26 cellular contexts compared by ENCODE assay signal in the genomic region with DNA sequence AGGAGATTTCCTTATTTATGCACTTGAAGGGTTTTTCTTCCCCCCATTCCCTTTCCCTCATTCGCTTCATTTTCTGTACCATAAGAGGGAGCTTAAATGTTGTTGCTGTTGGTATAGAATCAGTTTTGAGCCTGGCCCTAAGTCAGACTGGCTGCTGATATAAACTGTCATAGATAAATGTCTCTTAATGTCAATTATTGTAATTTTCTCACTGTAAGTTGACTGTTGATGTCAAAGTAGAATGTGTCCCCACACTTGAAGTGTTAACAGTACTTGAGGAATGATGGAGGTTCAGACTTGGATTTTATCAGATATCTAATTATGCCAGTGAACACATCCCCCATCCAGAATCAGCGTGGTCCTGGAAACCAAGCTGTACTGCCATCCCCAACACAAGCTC.
"Had no signal": no experiment of that assay in that cellular context is flagged by ENCODE, and none has a peak within 500 bp of the region (broad histone marks: within the 10 kb centered on the region; RNA-seq: fewer than 3 reads in every experiment).

No MANE protein-coding gene starts in this region.

- ATAC-seq: stimulated activated effector memory CD8-positive, alpha-beta T cell treated with anti-CD3 and anti-CD28 coated beads, Interleukin-12 subunit alpha, Interleukin-12 subunit beta, amount 100 ng/mL, for 72 hours; stimulated activated memory B cell treated with anti-CD40 and anti-IgM and Interleukin-4, amounts not matched to agents 10 μg/mL and 1 μg/mL and 100 μg/mL, for 72 hours; stimulated activated naive B cell treated with anti-CD40 and anti-IgM and Interleukin-4, amounts not matched to agents 10 μg/mL and 1 μg/mL and 100 μg/mL, for 72 hours; stimulated activated naive CD8-positive, alpha-beta T cell treated with anti-CD3 and anti-CD28 coated beads, Interleukin-15, amount 100 ng/mL, for 72 hours; stimulated activated naive CD8-positive, alpha-beta T cell treated with anti-CD3 and anti-CD28 coated beads, Interleukin-15, Interleukin-2, amounts not matched to agents 100 U/mL and 50 U/mL, for 24 hours; upper lobe of right lung had no signal

- H3K9me3 ChIP-seq: stomach, suprapubic skin, testis, thoracic aorta, thyroid gland, tibial artery, tibial nerve, transverse colon, upper lobe of left lung, upper lobe of right lung, uterus, vagina had no signal

- H3K27ac ChIP-seq: stomach, suprapubic skin, testis, thoracic aorta, thyroid gland, tibial artery, tibial nerve, transverse colon, upper lobe of left lung, upper lobe of right lung, uterus, vagina had no signal

- H3K27me3 ChIP-seq: stomach, suprapubic skin, testis, thyroid gland, tibial artery, tibial nerve, transverse colon, upper lobe of left lung, upper lobe of right lung, uterus, vagina had no signal

- H3K4me3 ChIP-seq: stomach, suprapubic skin, testis, thoracic aorta, thyroid gland, tibial artery, tibial nerve, transverse colon, upper lobe of left lung, upper lobe of right lung, uterus, vagina had no signal

- DNase-seq: stimulated activated CD4-positive, alpha-beta T cell treated with anti-CD3 and anti-CD28 coated beads, Interleukin-2, amount 100 ng/mL, for 48 hours; stimulated activated CD4-positive, alpha-beta T cell treated with anti-CD3 and anti-CD28 coated beads, Interleukin-4, amount 100 ng/mL, for 1 hour; stimulated activated CD4-positive, alpha-beta T cell treated with anti-CD3 and anti-CD28 coated beads, Interleukin-4, amount 100 ng/mL, for 24 hours; stimulated activated CD4-positive, alpha-beta T cell treated with anti-CD3 and anti-CD28 coated beads, Interleukin-4, amount 100 ng/mL, for 4 hours; stimulated activated CD8-positive, alpha-beta memory T cell treated with anti-CD3 and anti-CD28 coated beads, Interleukin-4, amount 100 ng/mL, for 48 hours; stimulated activated naive B cell treated with anti-CD40 and anti-IgM and Interleukin-4, amounts not matched to agents 10 μg/mL and 1 μg/mL and 100 μg/mL, for 72 hours; stimulated activated naive CD4-positive, alpha-beta T cell; stimulated activated naive CD4-positive, alpha-beta T cell treated with Interleukin-2 at 50 U/mL for 16 hours; stimulated activated naive CD8-positive, alpha-beta T cell treated with anti-CD3 and anti-CD28 coated beads, Interleukin-15, amount 100 ng/mL, for 72 hours; stimulated activated naive CD8-positive, alpha-beta T cell treated with anti-CD3 and anti-CD28 coated beads, Interleukin-15, Interleukin-2, amounts not matched to agents 100 U/mL and 50 U/mL, for 24 hours; stomach; substantia nigra; testis; thyroid gland; tibial artery; transverse colon; trophoblast cell; upper lobe of left lung; upper lobe of right lung; uterus had no signal

- H3K36me3 ChIP-seq: suprapubic skin, thoracic aorta, thyroid gland, transverse colon, upper lobe of right lung, uterus, vagina had no signal
